1 cellular context compared by ENCODE assay signal in genomic region chr6:164347455-164347854, GRCh38.
A peak's percentile ranks its signal among the peaks of the same experiment; 100 is the strongest.
TF ChIP-seq lines count a peak whose summit lies in the region.

No MANE protein-coding gene starts in this region.

TF ChIP-seq in K562, 482 proteins besides CTCF, POLR2A, EP300 and RAD21 (continued from another document):
- no peak for TF ChIP-seq DMBX1 (CRISPR knock-in tag; IDR thresholded peaks at IDR 0.05; ENCODE audit: borderline replicate concordance)
- no peak for TF ChIP-seq PURB (CRISPR knock-in tag; IDR thresholded peaks at IDR 0.05; ENCODE audit: low read depth)
- no peak for TF ChIP-seq NR1H2 (CRISPR knock-in tag; IDR thresholded peaks at IDR 0.05)
- TF ChIP-seq ZNF347 (CRISPR knock-in tag; IDR thresholded peaks at IDR 0.05; ENCODE audit: low read depth): no peak
- TF ChIP-seq USF2 (CRISPR knock-in tag; IDR thresholded peaks at IDR 0.05): 0 out of 2 replicates have a peak, but pooled peaks have one; percentile 32
